12 cellular contexts compared by ENCODE assay signal in genomic region chr14:24186831-24187537, GRCh38. TPM values are rescaled to one million over a fixed set of nuclear protein-coding genes. Genes with fewer than 3 reads are reported as not detected.
DNase-seq lines count a peak whose midpoint lies in the region; ATAC-seq, FAIRE-seq and TF ChIP-seq lines count a peak whose summit lies in the region.
"Had no signal": no experiment of that assay in that cellular context is flagged by ENCODE, and none has a peak within 500 bp of the region (broad histone marks: within the 10 kb centered on the region; RNA-seq: fewer than 3 reads in every experiment).

No MANE protein-coding gene starts in this region.

- DNase-seq in HFF-Myc (ENCODE audit: extremely low read depth, low read depth) = no peak
- no peak for DNase-seq in activated T-helper 2 cell treated with anti-CD3 and anti-CD28 coated beads, Interferon-gamma antibody, Interleukin-2, Interleukin-4, amounts not matched to agents 10 μg/mL and 5 μg/mL and 100 μg/mL, durations not matched to agents 14 hours and 24 hours and 36 hours (ENCODE audit: low spot score)
- DNase-seq in naive thymus-derived CD8-positive, alpha-beta T cell = no peak
- no peak for DNase-seq in HTR-8/SVneo (ENCODE audit: insufficient read length, low spot score)
- DNase-seq in SJCRH30 = no peak
- no peak for DNase-seq in NCI-H2171 (lab: John Stamatoyannopoulos, UW)
- no peak for DNase-seq in NCI-H187 treated with DMSO at 0.1 percent for 48 hours (lab: John Stamatoyannopoulos, UW)
- DNase-seq: activated CD8-positive, alpha-beta memory T cell treated with anti-CD3 and anti-CD28 coated beads, Interleukin-2, amount 50 U/mL, for 48 hours; cerebellar nuclear complex; NCI-H526 treated with DMSO at 0.1 percent for 48 hours had no signal

- intact Hi-C loops in activated T-helper 2 cell treated with anti-CD3 and anti-CD28 coated beads, Interferon-gamma antibody, Interleukin-2, Interleukin-4, amounts not matched to agents 10 μg/mL and 5 μg/mL and 100 μg/mL, durations not matched to agents 14 hours and 24 hours and 36 hours (cut with micrococcal nuclease) = no loop called here

- no peak for TF ChIP-seq CTCF in HFF-Myc (IDR thresholded peaks at IDR 0.05; ENCODE audit: low read depth, low read length, missing control alignments)

- no peak for FAIRE-seq in HTR-8/SVneo (lab: Jason Lieb, UNC)

- no peaks in the 10 kb centered on the region for H3K9me3 ChIP-seq in BLaER1
- H3K9me3 ChIP-seq in SJCRH30 (replicated peaks) = no peaks in the 10 kb centered on the region

- peaks cover 70% of the 10 kb centered on the region for H3K36me3 ChIP-seq in BLaER1
- peaks cover 32% of the 10 kb centered on the region for H3K36me3 ChIP-seq in SJCRH30

- no peak overlapping the region for H3K27ac ChIP-seq in BLaER1
- H3K27ac ChIP-seq in SJCRH30 = no peak overlapping the region

- peak overlapping the region; percentile 88 for H3K4me3 Mint-ChIP-seq in activated T-helper 2 cell treated with anti-CD3 and anti-CD28 coated beads, Interferon-gamma antibody, Interleukin-2, Interleukin-4, amounts not matched to agents 10 μg/mL and 5 μg/mL and 100 μg/mL, durations not matched to agents 14 hours and 24 hours and 36 hours (ENCODE audit: low read depth)
- peak overlapping the region; percentile 40 to 94 (median 76) for H3K4me3 Mint-ChIP-seq in naive thymus-derived CD8-positive, alpha-beta T cell

- H3K27me3 Mint-ChIP-seq in activated T-helper 2 cell treated with anti-CD3 and anti-CD28 coated beads, Interferon-gamma antibody, Interleukin-2, Interleukin-4, amounts not matched to agents 10 μg/mL and 5 μg/mL and 100 μg/mL, durations not matched to agents 14 hours and 24 hours and 36 hours (ENCODE audit: low read depth) = no peaks in the 10 kb centered on the region
- peaks cover 0 to 2% (median 0%) of the 10 kb centered on the region in 5 donors for H3K27me3 Mint-ChIP-seq in naive thymus-derived CD8-positive, alpha-beta T cell

- ATAC-seq in naive thymus-derived CD8-positive, alpha-beta T cell = no peak

- H3K4me3 ChIP-seq in BLaER1 (peak overlapping the region; percentile 81; the same call in 1 of the 2 replicates), HFF-Myc (replicated peaks; ENCODE audit: low read depth, low read length) (peak overlapping the region; percentile 89), SJCRH30 (no peak overlapping the region)

- no peak overlapping the region for H3K9ac ChIP-seq in BLaER1

- POLR2A ChIA-PET in naive thymus-derived CD8-positive, alpha-beta T cell (lab: Charles Lee) = interaction anchor here (0.8 to 4.8 kb wide), 9 partner anchors 9 to 255 kb away, joined by 3 to 27 read pairs (median 9); partner anchors contain the start of genes CHMP4A, DHRS1, IRF9 and NOP9

- H3K9me3 Mint-ChIP-seq in activated T-helper 2 cell treated with anti-CD3 and anti-CD28 coated beads, Interferon-gamma antibody, Interleukin-2, Interleukin-4, amounts not matched to agents 10 μg/mL and 5 μg/mL and 100 μg/mL, durations not matched to agents 14 hours and 24 hours and 36 hours = no peaks in the 10 kb centered on the region
- no peaks in the 10 kb centered on the region for H3K9me3 Mint-ChIP-seq in naive thymus-derived CD8-positive, alpha-beta T cell

- H4K20me1 ChIP-seq in BLaER1 = no peaks in the 10 kb centered on the region

- H3K4me2 ChIP-seq in BLaER1 = peak overlapping the region; percentile 92

- H3K4me1 ChIP-seq in BLaER1 (peaks cover 30% of the 10 kb centered on the region), SJCRH30 (peaks cover 7% of the 10 kb centered on the region; the same call in 1 of the 2 replicates)

- no peak overlapping the region for H3K27ac Mint-ChIP-seq in activated T-helper 2 cell treated with anti-CD3 and anti-CD28 coated beads, Interferon-gamma antibody, Interleukin-2, Interleukin-4, amounts not matched to agents 10 μg/mL and 5 μg/mL and 100 μg/mL, durations not matched to agents 14 hours and 24 hours and 36 hours
- peak overlapping the region in 8 of 10 donors; percentile 34 to 91 (median 69) for H3K27ac Mint-ChIP-seq in naive thymus-derived CD8-positive, alpha-beta T cell

- peaks cover 66% of the 10 kb centered on the region for H3K36me3 Mint-ChIP-seq in activated T-helper 2 cell treated with anti-CD3 and anti-CD28 coated beads, Interferon-gamma antibody, Interleukin-2, Interleukin-4, amounts not matched to agents 10 μg/mL and 5 μg/mL and 100 μg/mL, durations not matched to agents 14 hours and 24 hours and 36 hours (ENCODE audit: low read depth)
- H3K36me3 Mint-ChIP-seq in naive thymus-derived CD8-positive, alpha-beta T cell = peaks cover 0 to 38% (median 6%) of the 10 kb centered on the region in 3 donors

- no peaks in the 10 kb centered on the region for H3K27me3 ChIP-seq in BLaER1
- no peaks in the 10 kb centered on the region for H3K27me3 ChIP-seq in SJCRH30

- H3K4me1 Mint-ChIP-seq in activated T-helper 2 cell treated with anti-CD3 and anti-CD28 coated beads, Interferon-gamma antibody, Interleukin-2, Interleukin-4, amounts not matched to agents 10 μg/mL and 5 μg/mL and 100 μg/mL, durations not matched to agents 14 hours and 24 hours and 36 hours (ENCODE audit: low read depth) = peaks cover 14% of the 10 kb centered on the region
- H3K4me1 Mint-ChIP-seq in naive thymus-derived CD8-positive, alpha-beta T cell = peaks cover 12 to 47% (median 33%) of the 10 kb centered on the region in 4 donors

RNA-seq across cellular contexts. Expression of gene IPO4, which starts 1.6 kb away (rescaled TPM):
- 77.0 and 80.4 TPM in 2 replicates for total RNA-seq in activated T-helper 2 cell treated with anti-CD3 and anti-CD28 coated beads, Interferon-gamma antibody, Interleukin-2, Interleukin-4, amounts not matched to agents 10 μg/mL and 5 μg/mL and 100 μg/mL, durations not matched to agents 14 hours and 24 hours and 36 hours
- 10 to 100 TPM; 24.4 to 24.8 TPM for total RNA-seq in naive thymus-derived CD8-positive, alpha-beta T cell
- 10 to 100 TPM; 20.2 to 27.5 (median 21.1) TPM for polyA plus RNA-seq in naive thymus-derived CD8-positive, alpha-beta T cell
- 56.0 and 60.0 TPM in 2 replicates for total RNA-seq in SJCRH30 (2014; rRNA removed; shearing (Covaris generic))

RNA-seq across cellular contexts. Expression of gene TM9SF1, which starts 8.3 kb away (rescaled TPM):
- 27.8 and 30.8 TPM in 2 replicates for total RNA-seq in activated T-helper 2 cell treated with anti-CD3 and anti-CD28 coated beads, Interferon-gamma antibody, Interleukin-2, Interleukin-4, amounts not matched to agents 10 μg/mL and 5 μg/mL and 100 μg/mL, durations not matched to agents 14 hours and 24 hours and 36 hours
- total RNA-seq in naive thymus-derived CD8-positive, alpha-beta T cell = 10 to 100 TPM; 19.4 to 22.1 TPM
- polyA plus RNA-seq in naive thymus-derived CD8-positive, alpha-beta T cell = 10 to 100 TPM; 23.1 to 29.8 (median 29.1) TPM
- total RNA-seq in SJCRH30 (2014; rRNA removed; shearing (Covaris generic)) = 32.6 and 35.7 TPM in 2 replicates

RNA-seq across cellular contexts. Expression of gene REC8, which starts 15.1 kb away (rescaled TPM):
- 20.0 and 28.2 TPM in 2 replicates for total RNA-seq in activated T-helper 2 cell treated with anti-CD3 and anti-CD28 coated beads, Interferon-gamma antibody, Interleukin-2, Interleukin-4, amounts not matched to agents 10 μg/mL and 5 μg/mL and 100 μg/mL, durations not matched to agents 14 hours and 24 hours and 36 hours
- total RNA-seq in naive thymus-derived CD8-positive, alpha-beta T cell = 10 to 100 TPM; 33.7 to 39.2 TPM
- 10 to 100 TPM; 11.1 to 11.6 (median 11.2) TPM for polyA plus RNA-seq in naive thymus-derived CD8-positive, alpha-beta T cell
- total RNA-seq in SJCRH30 (2014; rRNA removed; shearing (Covaris generic)) = 1.1 and 2.5 TPM in 2 replicates

RNA-seq across cellular contexts. Expression of gene TSSK4, which starts 18.5 kb away (rescaled TPM):
- total RNA-seq in activated T-helper 2 cell treated with anti-CD3 and anti-CD28 coated beads, Interferon-gamma antibody, Interleukin-2, Interleukin-4, amounts not matched to agents 10 μg/mL and 5 μg/mL and 100 μg/mL, durations not matched to agents 14 hours and 24 hours and 36 hours = 0.21 TPM in 1 of 2 replicates, not detected in the other
- 1 to 10 TPM in 1 of 2 experiments, under 1 TPM in 1; 0.30 to 1.1 TPM for total RNA-seq in naive thymus-derived CD8-positive, alpha-beta T cell
- under 1 TPM; 0.79 to 0.95 (median 0.87) TPM for polyA plus RNA-seq in naive thymus-derived CD8-positive, alpha-beta T cell
- total RNA-seq in SJCRH30 (2014; rRNA removed; shearing (Covaris generic)) = 0.13 and 0.18 TPM in 2 replicates
- total RNA-seq: kidney epithelial cell had no signal

RNA-seq across cellular contexts. Expression of gene IRF9, which starts 25.9 kb away (rescaled TPM):
- total RNA-seq in activated T-helper 2 cell treated with anti-CD3 and anti-CD28 coated beads, Interferon-gamma antibody, Interleukin-2, Interleukin-4, amounts not matched to agents 10 μg/mL and 5 μg/mL and 100 μg/mL, durations not matched to agents 14 hours and 24 hours and 36 hours = 124 and 129 TPM in 2 replicates
- total RNA-seq in naive thymus-derived CD8-positive, alpha-beta T cell = 100 to 1,000 TPM; 109 to 116 TPM
- 10 to 100 TPM; 46.6 to 68.6 (median 51.3) TPM for polyA plus RNA-seq in naive thymus-derived CD8-positive, alpha-beta T cell
- total RNA-seq in SJCRH30 (2014; rRNA removed; shearing (Covaris generic)) = 11.1 and 15.9 TPM in 2 replicates
